Comparison of ENCODE assay signal across 18 cellular contexts in the genomic region with DNA sequence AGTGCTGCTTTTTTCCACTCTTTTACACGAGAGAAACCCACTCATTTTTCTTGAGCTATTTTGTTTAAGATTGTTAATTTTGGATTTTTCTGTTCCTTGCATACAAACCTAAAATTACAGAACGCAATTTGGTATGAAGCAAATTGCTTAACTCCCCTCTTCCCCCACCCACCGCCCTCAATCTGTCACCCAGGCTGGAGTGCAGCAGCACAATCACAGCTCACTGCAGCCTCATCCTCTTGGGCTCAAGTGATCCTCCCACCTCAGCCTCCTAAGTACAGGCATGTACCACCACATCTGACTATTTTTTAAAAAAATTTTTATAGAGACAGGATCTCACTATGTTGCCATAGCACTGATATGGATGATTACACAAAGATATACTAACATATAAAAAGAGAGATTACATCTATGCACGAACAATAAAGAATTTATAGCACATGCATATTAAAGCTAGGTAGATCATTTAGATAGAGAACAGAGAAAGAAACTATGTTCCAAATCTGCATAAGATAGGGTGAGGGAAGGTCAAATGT.
DNase-seq lines count a peak whose midpoint lies in the region; ATAC-seq, FAIRE-seq and TF ChIP-seq lines count a peak whose summit lies in the region.
"Had no signal": no experiment of that assay in that cellular context is flagged by ENCODE, and none has a peak within 500 bp of the region (broad histone marks: within the 10 kb centered on the region; RNA-seq: fewer than 3 reads in every experiment).

No MANE protein-coding gene starts in this region.

- TF ChIP-seq EP300 in A549 (IDR thresholded peaks at IDR 0.05) (no peak), gastroesophageal sphincter (IDR thresholded peaks at IDR 0.05) (no peak)

- H3K36me3 ChIP-seq in PC-3 (ENCODE audit: low read depth, low read length) (no peaks in the 10 kb centered on the region), gastroesophageal sphincter (no peaks in the 10 kb centered on the region)
- H3K36me3 ChIP-seq: gastrocnemius medialis, left lung, upper lobe of left lung had no signal

- DNase-seq in A549 (ENCODE audit: low read depth in 1 of 2, low spot score in 1 of 2) (no peak), PC-3 (no peak), sciatic nerve (ENCODE audit: low spot score) (no peak), NCI-H1048 (lab: John Stamatoyannopoulos, UW) (no peak), Right ventricle myocardium inferior (ENCODE audit: missing footprints) (no peak), DMS153 (lab: John Stamatoyannopoulos, UW) (no peak)
- DNase-seq: activated CD4-positive, alpha-beta T cell treated with anti-CD3 and anti-CD28 coated beads for 4 hours; activated CD8-positive, alpha-beta memory T cell treated with anti-CD3 and anti-CD28 coated beads, Interleukin-2, amount 50 U/mL, for 4 hours; activated gamma-delta T cell treated with Interleukin-2 at 50 U/mL for 16 hours; gastrocnemius medialis; left lung; naive B cell; NCI-H2081; NCI-H510A treated with DMSO at 0.1 percent for 48 hours; upper lobe of left lung had no signal

- H3K27me3 ChIP-seq in PC-3 (ENCODE audit: low read length) (no peaks in the 10 kb centered on the region), gastroesophageal sphincter (no peaks in the 10 kb centered on the region)
- H3K27me3 ChIP-seq: gastrocnemius medialis, left lung, upper lobe of left lung had no signal

- H3K27ac ChIP-seq in A549: peak overlapping the region; percentile 33 to 57; a peak in 2 of 6 replicates
- no peak overlapping the region for H3K27ac ChIP-seq in PC-3 (ENCODE audit: low read length)
- peak overlapping the region in 3 of 4 donors; percentile 29 to 38 (median 35) for H3K27ac ChIP-seq in gastroesophageal sphincter

- TF ChIP-seq POLR2A in A549 (IDR thresholded peaks at IDR 0.05; ENCODE audit: low read length) (no peak), gastroesophageal sphincter (IDR thresholded peaks at IDR 0.05) (no peak)

- H4K20me1 ChIP-seq in PC-3 (ENCODE audit: low read length): no peaks in the 10 kb centered on the region

- H3K9me2 ChIP-seq in PC-3 (replicated peaks; ENCODE audit: low read length): no peaks in the 10 kb centered on the region

- H3K4me3 ChIP-seq in A549: no peak overlapping the region
- no peak overlapping the region for H3K4me3 ChIP-seq in PC-3 (ENCODE audit: low read length)
- no peak overlapping the region for H3K4me3 ChIP-seq in gastroesophageal sphincter
- H3K4me3 ChIP-seq: gastrocnemius medialis, left lung, upper lobe of left lung had no signal

- ATAC-seq in A549: no peak
- ATAC-seq in PC-3: peak; percentile 20
- no peak for ATAC-seq in gastroesophageal sphincter
- peak; percentile 10 for ATAC-seq in sciatic nerve
- ATAC-seq in HG03280 (IDR thresholded peaks at IDR 0.05; ENCODE audit: unreplicated experiment): no peak
- ATAC-seq in Right ventricle myocardium inferior: no peak

- no peaks in the 10 kb centered on the region for H3K9me3 ChIP-seq in A549
- H3K9me3 ChIP-seq in PC-3 (ENCODE audit: low read length): no peaks in the 10 kb centered on the region
- H3K9me3 ChIP-seq in gastroesophageal sphincter: no peaks in the 10 kb centered on the region
- H3K9me3 ChIP-seq: gastrocnemius medialis, left lung, upper lobe of left lung had no signal

- no TSS peak for BruUV-seq in PC-3 (replicated peaks; lab: Mats Ljungman, UMichigan)

- H2AFZ ChIP-seq in PC-3 (ENCODE audit: low read length): no peak overlapping the region

- H3K4me2 ChIP-seq in A549 (peak overlapping the region; percentile 46), PC-3 (ENCODE audit: low read length) (0 out of 2 replicates have a peak overlapping the region, but pooled peaks have one; percentile 26)

- POLR2A ChIA-PET in A549 (lab: Yijun Ruan, JAX) (no interaction called here), PC-3 (lab: Charles Lee; ENCODE audit: unreplicated experiment) (no interaction called here)

- no peak for FAIRE-seq in A549 (lab: Jason Lieb, UNC)
- FAIRE-seq: endothelial cell of umbilical vein had no signal

- 60% methylated on average over 4 of the region's 4 CpGs for WGBS in A549 (ENCODE audit: missing lambda C conversion rate)
- WGBS in gastroesophageal sphincter (ENCODE audit: low coverage in 1 of 2), 2 donors: 33 to 60% methylated on average over 1 to 4 of the region's 4 CpGs

- intact Hi-C loops in PC-3 (cut with micrococcal nuclease): no loop called here
- intact Hi-C loops in sciatic nerve (cut with DNase I): no loop called here
- intact Hi-C loops in Right ventricle myocardium inferior (cut with DNase I): no loop called here

- H3K9ac ChIP-seq in PC-3 (ENCODE audit: low read length): no peak overlapping the region

- no peaks in the 10 kb centered on the region for H3F3A ChIP-seq in PC-3 (ENCODE audit: low read length, unreplicated experiment)

- peaks cover 15% of the 10 kb centered on the region for H3K4me1 ChIP-seq in A549
- peaks cover 6% of the 10 kb centered on the region; the same call in 1 of the 2 replicates for H3K4me1 ChIP-seq in PC-3 (ENCODE audit: insufficient read depth, low read length)
- peaks cover 0 to 27% (median 4%) of the 10 kb centered on the region in 3 donors for H3K4me1 ChIP-seq in gastroesophageal sphincter

- CTCF ChIA-PET in A549 (lab: Yijun Ruan, JAX): interaction anchor here (1.2 to 1.9 kb wide), 2 partner anchors 12 to 44 kb away, joined by 3 to 4 read pairs; no protein-coding TSS in a partner anchor
- CTCF ChIA-PET in PC-3 (lab: Charles Lee): interaction anchor here (0.6 kb wide), 1 partner anchor 133 kb away, joined by 4 read pairs; no protein-coding TSS in a partner anchor

- no peak for TF ChIP-seq RAD21 in A549 (conservative IDR thresholded peaks at IDR 0.05 in 1 of 2, IDR thresholded peaks at IDR 0.05 in 1 of 2)

- TF ChIP-seq CTCF in A549 (IDR thresholded peaks at IDR 0.05): no peak
- no peak for TF ChIP-seq CTCF in PC-3 (conservative IDR thresholded peaks at IDR 0.05; ENCODE audit: low read depth, low read length)
- no peak for TF ChIP-seq CTCF in gastroesophageal sphincter (IDR thresholded peaks at IDR 0.05)

- no peaks in the 10 kb centered on the region for H3K79me2 ChIP-seq in PC-3 (ENCODE audit: low read length)

TF ChIP-seq in A549, 52 proteins besides CTCF, POLR2A, EP300 and RAD21:
- TF ChIP-seq NR3C1 (IDR thresholded peaks at IDR 0.05) (no peak), MAZ (IDR thresholded peaks at IDR 0.05; ENCODE audit: borderline replicate concordance, low read depth, low read length) (no peak), TP53 (CRISPR knock-in tag; IDR thresholded peaks at IDR 0.05) (no peak), CBX8 (IDR thresholded peaks at IDR 0.05) (no peak), RNF2 (IDR thresholded peaks at IDR 0.05; ENCODE audit: borderline replicate concordance, low read depth) (no peak), ZFP36 (IDR thresholded peaks at IDR 0.05; ENCODE audit: borderline replicate concordance, partially characterized antibody) (no peak), CHD2 (IDR thresholded peaks at IDR 0.05; ENCODE audit: low read length, partially characterized antibody) (no peak), HOXB5 (CRISPR knock-in tag; IDR thresholded peaks at IDR 0.05) (no peak), ESRRA (IDR thresholded peaks at IDR 0.05; ENCODE audit: borderline replicate concordance, low read length) (no peak), SREBF2 (IDR thresholded peaks at IDR 0.05) (no peak), EHMT2 (IDR thresholded peaks at IDR 0.05; ENCODE audit: low read depth) (no peak), MAFK (IDR thresholded peaks at IDR 0.05; ENCODE audit: partially characterized antibody) (no peak), HDAC2 (IDR thresholded peaks at IDR 0.05) (no peak), NFE2L2 (conservative IDR thresholded peaks at IDR 0.05; ENCODE audit: low read length) (no peak), KDM1A (IDR thresholded peaks at IDR 0.05; ENCODE audit: low read depth) (no peak), GATA3 (IDR thresholded peaks at IDR 0.05; ENCODE audit: borderline replicate concordance) (no peak)
- TF ChIP-seq, protein P1, sequence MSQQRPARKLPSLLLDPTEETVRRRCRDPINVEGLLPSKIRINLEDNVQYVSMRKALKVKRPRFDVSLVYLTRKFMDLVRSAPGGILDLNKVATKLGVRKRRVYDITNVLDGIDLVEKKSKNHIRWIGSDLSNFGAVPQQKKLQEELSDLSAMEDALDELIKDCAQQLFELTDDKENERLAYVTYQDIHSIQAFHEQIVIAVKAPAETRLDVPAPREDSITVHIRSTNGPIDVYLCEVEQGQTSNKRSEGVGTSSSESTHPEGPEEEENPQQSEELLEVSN (IDR thresholded peaks at IDR 0.05; ENCODE audit: borderline replicate concordance, low read depth): no peak
- TF ChIP-seq, protein P2, sequence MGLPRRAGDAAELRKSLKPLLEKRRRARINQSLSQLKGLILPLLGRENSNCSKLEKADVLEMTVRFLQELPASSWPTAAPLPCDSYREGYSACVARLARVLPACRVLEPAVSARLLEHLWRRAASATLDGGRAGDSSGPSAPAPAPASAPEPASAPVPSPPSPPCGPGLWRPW (IDR thresholded peaks at IDR 0.05): no peak

Comparison
In these comparisons a context has a peak if more than half of its experiments do, and no peak if none do; other contexts are left out.
1. ATAC-seq: peak in PC-3 (single experiment) and sciatic nerve (single experiment); none in A549 (0 of 2), gastroesophageal sphincter (single experiment), HG03280 (single experiment) and Right ventricle myocardium inferior (single experiment).